ENCODE assay signal across 8 cellular contexts in the genomic region with DNA sequence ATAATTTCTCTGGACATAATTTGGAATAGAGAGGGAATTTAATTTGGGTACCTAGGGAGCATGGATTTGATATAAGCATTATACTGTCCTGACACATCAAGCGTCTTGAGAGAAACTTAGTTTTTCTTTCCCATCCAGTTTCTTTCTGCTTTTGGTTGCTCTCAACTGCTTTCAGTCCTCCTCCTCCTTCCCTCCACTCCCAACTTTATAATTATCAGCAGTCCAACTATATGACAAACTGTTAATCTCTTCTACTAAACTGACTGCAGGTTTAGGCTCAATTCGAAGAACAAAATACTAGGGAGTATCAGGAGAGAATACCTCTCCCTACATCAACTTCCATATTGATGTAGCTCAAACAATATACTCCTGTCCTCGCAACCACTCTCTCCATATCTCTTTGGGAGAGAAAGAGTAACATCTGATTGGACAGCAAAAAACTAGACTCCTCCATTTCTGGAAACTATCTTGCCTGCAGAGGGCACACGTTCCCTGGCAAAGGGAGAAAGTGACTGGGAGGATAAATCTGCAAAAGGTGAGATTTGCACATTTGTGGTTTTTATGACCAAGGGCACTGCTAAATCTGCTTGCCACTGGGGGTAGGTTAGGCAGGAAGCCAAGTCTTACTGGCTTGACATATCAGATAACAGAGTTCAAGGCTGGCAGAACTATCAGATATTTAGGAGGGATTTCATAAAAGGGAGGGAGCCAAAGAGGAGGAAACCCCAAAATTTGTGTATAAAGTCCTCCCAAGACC. TPM values are rescaled to one million over a fixed set of nuclear protein-coding genes. Genes with fewer than 3 reads are reported as not detected.
DNase-seq lines count a peak whose midpoint lies in the region; ATAC-seq and TF ChIP-seq lines count a peak whose summit lies in the region.

No MANE protein-coding gene starts in this region.

- no peak for ATAC-seq in HG02981 (IDR thresholded peaks at IDR 0.05; ENCODE audit: unreplicated experiment)

- TF ChIP-seq CTCF in LNCAP (IDR thresholded peaks at IDR 0.05) (peak; percentile 62), astrocyte of the spinal cord (IDR thresholded peaks at IDR 0.05; ENCODE audit: low read depth, low read length) (peak; percentile 82)

- DNase-seq in A172 (ENCODE audit: low spot score): peak; percentile 74
- peak; percentile 26 for DNase-seq in GM04504 (ENCODE audit: low read depth)
- DNase-seq in SK-MEL-5 (ENCODE audit: low read depth, low spot score): peak; percentile 82
- DNase-seq in astrocyte of the spinal cord (ENCODE audit: low read depth, low spot score): peak; percentile 62
- peak; percentile 67 for DNase-seq in iris pigment epithelial cell (ENCODE audit: low read depth)
- peak; percentile 12 to 21 (median 20) for DNase-seq in stimulated activated CD4-positive, alpha-beta T cell treated with anti-CD3 and anti-CD28 coated beads, TNF-alpha, amount 100 ng/mL, for 48 hours (ENCODE audit: low read depth in 3 of 3)

- in situ Hi-C loops in SK-MEL-5 (cut with HindIII; ENCODE audit: low pct_unique_long_range_greater_than_20kb, low sequenced_read_pairs) (no loop called here), astrocyte of the spinal cord (cut with HindIII; ENCODE audit: low sequenced_read_pairs) (no loop called here)

- H3K4me3 ChIP-seq in astrocyte of the spinal cord (ENCODE audit: low read depth, low read length): no peak overlapping the region

RNA-seq across cellular contexts. Expression of a gene that starts 40.1 kb away (rescaled TPM):
- total RNA-seq in A172 (2014; rRNA removed; shearing (Covaris generic)): 9.7 and 14.4 TPM in 2 replicates
- 0.61 and 2.1 TPM in 2 replicates for total RNA-seq in SK-MEL-5 (2014; rRNA removed; shearing (Covaris generic))
- 0.79 and 1.3 TPM in 2 replicates for polyA plus RNA-seq in SK-MEL-5 (2015; cell fraction: cytosol; rRNA removed)
- 5.0 and 7.2 TPM in 2 replicates for polyA plus RNA-seq in SK-MEL-5 (2015; cell fraction: nucleus; rRNA removed)

Comparison
In these comparisons a context has a peak if more than half of its experiments do, and no peak if none do; other contexts are left out.
1. DNase-seq: peak in every context shown above with its lines; median percentile 82 in SK-MEL-5; 74 in A172; 67 in iris pigment epithelial cell; 62 in astrocyte of the spinal cord; 26 in GM04504; 20 in stimulated activated CD4-positive, alpha-beta T cell treated with anti-CD3 and anti-CD28 coated beads, TNF-alpha, amount 100 ng/mL, for 48 hours.